Comparison of ENCODE assay signal across 15 cellular contexts in genomic region chr12:31393004-31393550, GRCh38.
"Had no signal": no experiment of that assay in that cellular context is flagged by ENCODE, and none has a peak within 500 bp of the region (broad histone marks: within the 10 kb centered on the region; RNA-seq: fewer than 3 reads in every experiment).

No MANE protein-coding gene starts in this region.

- H3K27me3 ChIP-seq: breast epithelium, dorsolateral prefrontal cortex, esophagus muscularis mucosa, left lung had no signal

- H3K4me1 Mint-ChIP-seq: activated naive CD8-positive, alpha-beta T cell treated with anti-CD3 and anti-CD28 coated beads, Interleukin-2, amount 10 ng/mL, durations not matched to agents 7 days and 5 days; stimulated activated naive CD8-positive, alpha-beta T cell treated with anti-CD3 and anti-CD28 coated beads, Interleukin-15, amount 100 ng/mL, for 72 hours had no signal

- H3K9me3 ChIP-seq: breast epithelium, esophagus muscularis mucosa, left lung had no signal

- H3K27ac Mint-ChIP-seq: activated naive CD8-positive, alpha-beta T cell treated with anti-CD3 and anti-CD28 coated beads, Interleukin-2, amount 10 ng/mL, durations not matched to agents 7 days and 5 days; activated T-helper 1 cell treated with anti-CD3 and anti-CD28 coated beads, Interleukin-12 subunit alpha, Interleukin-12 subunit beta, Interleukin-2, Interleukin-4 antibody, amounts not matched to agents 30 ng/mL and 10 ng/mL and 1 ng/mL, durations not matched to agents 14 hours and 24 hours and 36 hours; natural killer cell treated with Interleukin-12 subunit alpha and Interleukin-12 subunit beta and Interleukin-15 and Interleukin-18, amount 100 ng/mL, for 72 hours; stimulated activated naive CD8-positive, alpha-beta T cell treated with anti-CD3 and anti-CD28 coated beads, Interleukin-15, amount 100 ng/mL, for 72 hours had no signal

- H3K4me3 ChIP-seq: breast epithelium, dorsolateral prefrontal cortex, esophagus muscularis mucosa, left lung had no signal

- ATAC-seq: activated CD4-positive, CD25-positive, alpha-beta regulatory T cell treated with anti-CD3 and anti-CD28 coated beads, Interleukin-2, amount 50 U/mL, for 24 hours; left lung; natural killer cell treated with Interleukin-12 subunit alpha and Interleukin-12 subunit beta and Interleukin-15 and Interleukin-18, amount 100 ng/mL, for 72 hours; sciatic nerve; stimulated activated naive CD8-positive, alpha-beta T cell treated with anti-CD3 and anti-CD28 coated beads, Interleukin-15, amount 100 ng/mL, for 72 hours had no signal

- H3K36me3 Mint-ChIP-seq: activated naive CD8-positive, alpha-beta T cell treated with anti-CD3 and anti-CD28 coated beads, Interleukin-2, amount 10 ng/mL, durations not matched to agents 7 days and 5 days; natural killer cell treated with Interleukin-12 subunit alpha and Interleukin-12 subunit beta and Interleukin-15 and Interleukin-18, amount 100 ng/mL, for 72 hours had no signal

- H3K9me3 Mint-ChIP-seq: activated naive CD8-positive, alpha-beta T cell treated with anti-CD3 and anti-CD28 coated beads, Interleukin-2, amount 10 ng/mL, durations not matched to agents 7 days and 5 days; activated T-helper 1 cell treated with anti-CD3 and anti-CD28 coated beads, Interleukin-12 subunit alpha, Interleukin-12 subunit beta, Interleukin-2, Interleukin-4 antibody, amounts not matched to agents 30 ng/mL and 10 ng/mL and 1 ng/mL, durations not matched to agents 14 hours and 24 hours and 36 hours; natural killer cell treated with Interleukin-12 subunit alpha and Interleukin-12 subunit beta and Interleukin-15 and Interleukin-18, amount 100 ng/mL, for 72 hours; stimulated activated naive CD8-positive, alpha-beta T cell treated with anti-CD3 and anti-CD28 coated beads, Interleukin-15, amount 100 ng/mL, for 72 hours had no signal

- H3K4me1 ChIP-seq: breast epithelium, esophagus muscularis mucosa, left lung had no signal

- H3K27ac ChIP-seq: esophagus muscularis mucosa, left lung had no signal

- DNase-seq: activated CD4-positive, alpha-beta T cell treated with anti-CD3 and anti-CD28 coated beads, Interleukin-2, amount 50 U/mL, for 1 hour; activated naive CD4-positive, alpha-beta T cell; activated naive CD8-positive, alpha-beta T cell treated with anti-CD3 and anti-CD28 coated beads, Interleukin-2, amount 10 ng/mL, durations not matched to agents 7 days and 5 days; islet precursor cell; left lung; mesendoderm; occipital lobe; stimulated activated naive CD8-positive, alpha-beta T cell treated with anti-CD3 and anti-CD28 coated beads, Interleukin-15, amount 100 ng/mL, for 72 hours had no signal

- H3K36me3 ChIP-seq: breast epithelium had no signal

- H3K4me3 Mint-ChIP-seq: activated naive CD8-positive, alpha-beta T cell treated with anti-CD3 and anti-CD28 coated beads, Interleukin-2, amount 10 ng/mL, durations not matched to agents 7 days and 5 days; activated T-helper 1 cell treated with anti-CD3 and anti-CD28 coated beads, Interleukin-12 subunit alpha, Interleukin-12 subunit beta, Interleukin-2, Interleukin-4 antibody, amounts not matched to agents 30 ng/mL and 10 ng/mL and 1 ng/mL, durations not matched to agents 14 hours and 24 hours and 36 hours; natural killer cell treated with Interleukin-12 subunit alpha and Interleukin-12 subunit beta and Interleukin-15 and Interleukin-18, amount 100 ng/mL, for 72 hours; stimulated activated naive CD8-positive, alpha-beta T cell treated with anti-CD3 and anti-CD28 coated beads, Interleukin-15, amount 100 ng/mL, for 72 hours had no signal

- H3K27me3 Mint-ChIP-seq: natural killer cell treated with Interleukin-12 subunit alpha and Interleukin-12 subunit beta and Interleukin-15 and Interleukin-18, amount 100 ng/mL, for 72 hours; stimulated activated naive CD8-positive, alpha-beta T cell treated with anti-CD3 and anti-CD28 coated beads, Interleukin-15, amount 100 ng/mL, for 72 hours had no signal
